2 cellular contexts compared by ENCODE assay signal in genomic region chr6:132527791-132528190, GRCh38.
A peak's percentile ranks its signal among the peaks of the same experiment; 100 is the strongest.
TF ChIP-seq lines count a peak whose summit lies in the region.

No MANE protein-coding gene starts in this region.

TF ChIP-seq in A549, 52 proteins besides CTCF, POLR2A, EP300 and RAD21 (continued from another document):
- TF ChIP-seq FOSL2 (IDR thresholded peaks at IDR 0.05) (0 out of 2 replicates have a peak, but pooled peaks have one; percentile 23), FOSL2 (CRISPR knock-in tag; IDR thresholded peaks at IDR 0.05) (peak; percentile 63; the same call in 1 of the 2 replicates)

TF ChIP-seq in endothelial cell of umbilical vein, 7 proteins besides CTCF, POLR2A, EP300 and RAD21:
- no peak for TF ChIP-seq GATA2 (IDR thresholded peaks at IDR 0.05; ENCODE audit: insufficient read depth, insufficient read length, low read depth, low read length)
- TF ChIP-seq JUN (IDR thresholded peaks at IDR 0.05; ENCODE audit: borderline replicate concordance, insufficient read depth, insufficient read length, low read depth), result peak; percentile 26
- no peak for TF ChIP-seq MYC (IDR thresholded peaks at IDR 0.05; ENCODE audit: low read depth, low read length)
- no peak for TF ChIP-seq EZH2 (IDR thresholded peaks at IDR 0.05; ENCODE audit: borderline replicate concordance, low read depth, low read length, severe bottlenecking)
- no peak for TF ChIP-seq FOS (IDR thresholded peaks at IDR 0.05; ENCODE audit: borderline replicate concordance, insufficient read depth, low read length)
